ENCODE assay signal across 23 cellular contexts in the genomic region with DNA sequence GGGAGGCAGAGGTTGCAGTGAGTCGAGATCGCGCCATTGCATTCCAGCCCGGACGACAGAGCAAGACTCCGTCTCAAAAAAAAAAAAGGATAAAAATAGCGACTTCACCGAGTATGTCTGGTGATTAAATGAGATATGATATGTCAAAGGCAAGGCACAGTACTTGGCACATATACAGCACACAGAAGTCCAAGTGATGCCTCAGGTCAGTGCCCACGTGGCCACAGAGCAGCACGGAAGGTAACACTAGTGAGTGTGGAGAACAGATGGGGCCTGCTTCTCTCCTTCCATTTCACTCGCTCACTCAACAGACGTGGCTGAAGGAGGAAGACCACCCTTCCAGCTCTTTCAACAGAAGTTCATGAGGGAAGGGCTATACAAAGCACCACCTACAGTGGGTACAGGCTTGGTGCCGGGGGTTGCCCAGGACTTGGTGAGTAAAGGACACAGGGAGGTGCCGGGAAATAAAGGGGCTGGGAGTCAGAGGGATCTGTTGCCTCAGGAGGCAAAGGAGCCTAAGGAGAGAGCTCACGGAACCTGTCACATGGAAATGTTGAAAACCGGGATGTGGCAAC. TPM values are rescaled to one million over a fixed set of nuclear protein-coding genes. Genes with fewer than 3 reads are reported as not detected.
A peak's percentile ranks its signal among the peaks of the same experiment; 100 is the strongest.
DNase-seq lines count a peak whose midpoint lies in the region; ATAC-seq and TF ChIP-seq lines count a peak whose summit lies in the region.
"Had no signal": no experiment of that assay in that cellular context is flagged by ENCODE, and none has a peak within 500 bp of the region (broad histone marks: within the 10 kb centered on the region; RNA-seq: fewer than 3 reads in every experiment).

No MANE protein-coding gene starts in this region.

- DNase-seq in left ventricle myocardium inferior (no peak), cardiac septum (ENCODE audit: low spot score) (no peak), lower lobe of right lung (no peak), stomach (no peak), germinal center (ENCODE audit: low spot score) (no peak), amniotic stem cell (lab: John Stamatoyannopoulos, UW) (no peak), putamen (ENCODE audit: low spot score) (no peak)
- DNase-seq: activated CD4-positive, alpha-beta T cell treated with anti-CD3 and anti-CD28 coated beads, Interleukin-2, amount 50 U/mL, for 1 hour; activated CD8-positive, alpha-beta memory T cell treated with anti-CD3 and anti-CD28 coated beads, Interleukin-2, amount 50 U/mL, for 48 hours; activated effector memory CD4-positive, alpha-beta T cell treated with anti-CD3 and anti-CD28 coated beads, Interleukin-2, amount 50 U/mL, for 16 hours; adrenal gland; Calu3; cerebellar nuclear complex; head of caudate nucleus; NCI-H187; NCI-H226; NCI-H82 had no signal

- no peak for TF ChIP-seq CTCF in left ventricle myocardium inferior (IDR thresholded peaks at IDR 0.05; ENCODE audit: borderline replicate concordance)
- no peak for TF ChIP-seq CTCF in lower lobe of right lung (IDR thresholded peaks at IDR 0.05)
- TF ChIP-seq CTCF in stomach (IDR thresholded peaks at IDR 0.05), result no peak

- intact Hi-C loops in left ventricle myocardium inferior (cut with micrococcal nuclease), result no loop called here
- intact Hi-C loops in cardiac septum (cut with DNase I), result loop anchor here (1.0 kb wide), 1 partner anchor 7 kb away; no protein-coding TSS in a partner anchor
- intact Hi-C loops in lower lobe of right lung (cut with DNase I), result no loop called here
- intact Hi-C loops in stomach (cut with DNase I; ENCODE audit: low total_unique reads), result no loop called here

- H3K36me3 ChIP-seq in left ventricle myocardium inferior, result peaks cover 10% of the 10 kb centered on the region
- H3K36me3 ChIP-seq in lower lobe of right lung, result peaks cover 27% of the 10 kb centered on the region
- peaks cover 24 to 49% (median 31%) of the 10 kb centered on the region in 4 donors for H3K36me3 ChIP-seq in stomach
- H3K36me3 ChIP-seq: HAP-1 had no signal

- TF ChIP-seq POLR2A in stomach (IDR thresholded peaks at IDR 0.05), result no peak

- no peak for TF ChIP-seq EP300 in stomach (IDR thresholded peaks at IDR 0.05)

- H3K4me3 ChIP-seq in left ventricle myocardium inferior (no peak overlapping the region), lower lobe of right lung (no peak overlapping the region), stomach (no peak overlapping the region)
- H3K4me3 ChIP-seq: adrenal gland, HAP-1, SJSA1 had no signal

- ATAC-seq in lower lobe of right lung (no peak), GM18511 (IDR thresholded peaks at IDR 0.05; ENCODE audit: unreplicated experiment) (no peak)
- ATAC-seq: sciatic nerve had no signal

- peaks cover 96% of the 10 kb centered on the region for H3K4me1 ChIP-seq in left ventricle myocardium inferior
- H3K4me1 ChIP-seq in lower lobe of right lung, result peaks cover 71% of the 10 kb centered on the region
- peaks cover 67 to 100% (median 86%) of the 10 kb centered on the region in 4 donors for H3K4me1 ChIP-seq in stomach

- WGBS in stomach, 5 donors, result 82 to 92% (median 86%) methylated on average over 16 of the region's 16 CpGs

- H3K27ac ChIP-seq in left ventricle myocardium inferior (replicated peaks), result peak overlapping the region; percentile 88
- peak overlapping the region; percentile 9 for H3K27ac ChIP-seq in lower lobe of right lung
- peak overlapping the region in 4 of 5 donors; percentile 93 to 96 (median 95) for H3K27ac ChIP-seq in stomach
- H3K27ac ChIP-seq: KMS-11, SJSA1, VCaP had no signal

- H3K9me3 ChIP-seq in left ventricle myocardium inferior (replicated peaks) (no peaks in the 10 kb centered on the region), lower lobe of right lung (no peaks in the 10 kb centered on the region), stomach (no peaks in the 10 kb centered on the region)
- H3K9me3 ChIP-seq: adrenal gland, HAP-1, SJSA1 had no signal

- no peaks in the 10 kb centered on the region for H3K27me3 ChIP-seq in left ventricle myocardium inferior (ENCODE audit: low read depth)
- H3K27me3 ChIP-seq in lower lobe of right lung (ENCODE audit: low read depth), result no peaks in the 10 kb centered on the region
- no peaks in the 10 kb centered on the region for H3K27me3 ChIP-seq in stomach
- H3K27me3 ChIP-seq: adrenal gland, SJSA1 had no signal

RNA-seq across cellular contexts. Expression of a gene that starts 8.9 kb away (rescaled TPM):
- total RNA-seq in left ventricle myocardium inferior, result 41.0 TPM
- total RNA-seq in cardiac septum, result 71.7 TPM
- total RNA-seq in lower lobe of right lung, result 185 TPM
- 1,000 to 10,000 TPM in 2 of 5 donors, 100 to 1,000 TPM in 3; 304 to 2,162 (median 853) TPM for total RNA-seq in stomach
- polyA plus RNA-seq in stomach, result 100 to 1,000 TPM; 220 to 641 (median 274) TPM

RNA-seq across cellular contexts. Expression of a gene that starts 29.0 kb away (rescaled TPM):
- total RNA-seq in left ventricle myocardium inferior (21.1 TPM), cardiac septum (44.6 TPM), lower lobe of right lung (97.1 TPM), stomach (10 to 100 TPM in 4 of 5 donors, 1 to 10 TPM in 1; 4.0 to 66.5 (median 12.7) TPM)
- polyA plus RNA-seq in stomach, result 10 to 100 TPM; 21.5 to 45.4 (median 29.9) TPM

RNA-seq across cellular contexts. Expression of a gene that starts 40.9 kb away (rescaled TPM):
- 74.8 TPM for total RNA-seq in left ventricle myocardium inferior
- total RNA-seq in cardiac septum, result 86.6 TPM
- 24.5 TPM for total RNA-seq in lower lobe of right lung
- total RNA-seq in stomach, result 10 to 100 TPM in 4 of 5 donors, 1 to 10 TPM in 1; 8.2 to 33.0 (median 17.3) TPM
- polyA plus RNA-seq in stomach, result 1 to 10 TPM; 3.0 to 4.7 (median 4.7) TPM

Comparison
In these comparisons a context has a peak if more than half of its experiments do, and no peak if none do; other contexts are left out.
1. H3K27ac ChIP-seq: peak in every context shown above with its lines; median percentile 95 in stomach; 88 in left ventricle myocardium inferior; 9 in lower lobe of right lung.